Comparison of ENCODE assay signal across 14 cellular contexts in the genomic region with DNA sequence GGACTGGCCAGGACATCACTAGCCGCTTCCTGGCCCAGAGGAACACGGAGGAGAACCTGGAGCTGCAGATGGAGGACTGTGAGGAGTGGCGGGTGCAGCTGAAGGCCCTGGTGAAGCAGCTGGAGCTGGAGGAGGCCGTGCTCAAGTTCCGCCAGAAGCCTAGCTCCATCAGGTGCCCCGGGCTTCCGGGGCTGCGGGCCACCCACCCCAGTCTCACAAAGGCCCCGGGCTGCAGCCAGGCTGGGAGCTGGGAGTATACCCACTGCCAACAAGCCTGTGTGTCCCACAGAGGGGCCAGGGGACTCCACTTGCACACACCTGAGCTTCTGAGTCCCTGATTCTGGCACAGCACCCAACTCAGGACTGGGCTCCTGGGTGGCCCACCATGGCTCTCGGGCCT. TPM values are rescaled to one million over a fixed set of nuclear protein-coding genes. Genes with fewer than 3 reads are reported as not detected.
A peak's percentile ranks its signal among the peaks of the same experiment; 100 is the strongest.
DNase-seq lines count a peak whose midpoint lies in the region; ATAC-seq, FAIRE-seq and TF ChIP-seq lines count a peak whose summit lies in the region.
"Had no signal": no experiment of that assay in that cellular context is flagged by ENCODE, and none has a peak within 500 bp of the region (broad histone marks: within the 10 kb centered on the region; RNA-seq: fewer than 3 reads in every experiment).

No MANE protein-coding gene starts in this region.

- CTCF ChIA-PET in CD8-positive, alpha-beta memory T cell (lab: Charles Lee) = interaction anchor here (1.1 to 4.1 kb wide), 7 partner anchors 14 to 383 kb away, joined by 3 to 14 read pairs (median 5); a partner anchor contains a TSS
- CTCF ChIA-PET in K562 (lab: Yijun Ruan, JAX; ENCODE audit: low intra/inter-chr PET ratio) = no interaction called here

- H3K4me1 Mint-ChIP-seq in CD8-positive, alpha-beta memory T cell = peaks cover 27 to 46% (median 30%) of the 10 kb centered on the region in 3 donors
- H3K4me1 Mint-ChIP-seq in IgD-negative memory B cell (peaks cover 8 to 28% (median 22%) of the 10 kb centered on the region in 3 donors), neural progenitor cell (peaks cover 40% of the 10 kb centered on the region)

- H3K4me2 ChIP-seq in K562 (ENCODE audit: insufficient read depth, low read length) (0 out of 2 replicates have a peak overlapping the region, but pooled peaks have one; percentile 94), neural progenitor cell (no peak overlapping the region)

- FAIRE-seq in K562 (lab: Jason Lieb, UNC) = no peak

- H3K36me3 ChIP-seq in CD8-positive, alpha-beta memory T cell (ENCODE audit: insufficient read depth, low read length) = no peaks in the 10 kb centered on the region
- H3K36me3 ChIP-seq in K562 (ENCODE audit: control insufficient read depth, insufficient read depth, low read length) = peaks cover 28% of the 10 kb centered on the region
- peaks cover 3% of the 10 kb centered on the region for H3K36me3 ChIP-seq in neural progenitor cell

- TF ChIP-seq POLR2A in K562 (conservative IDR thresholded peaks at IDR 0.05) = no peak

- H3K27ac ChIP-seq in CD8-positive, alpha-beta memory T cell (ENCODE audit: low read depth, low read length) = no peak overlapping the region
- H3K27ac ChIP-seq in K562 (ENCODE audit: extremely low read depth, low read depth, low read length) (no peak overlapping the region), neural progenitor cell (no peak overlapping the region)
- H3K27ac ChIP-seq: testis had no signal

- POLR2A ChIA-PET in CD8-positive, alpha-beta memory T cell (lab: Charles Lee) = interaction anchor here (0.7 to 1.1 kb wide), 2 partner anchors 10 to 14 kb away, joined by 3 read pairs; no protein-coding TSS in a partner anchor
- POLR2A ChIA-PET in K562 (lab: Yijun Ruan, JAX) = interaction anchor here (0.6 to 3.6 kb wide), 5 partner anchors 13 to 435 kb away, joined by 3 to 14 read pairs (median 3); a partner anchor contains a TSS

- peaks cover 11% of the 10 kb centered on the region for H3F3A ChIP-seq in neural progenitor cell (ENCODE audit: low read depth)

- peaks cover 0 to 24% (median 3%) of the 10 kb centered on the region in 3 donors for H3K36me3 Mint-ChIP-seq in CD8-positive, alpha-beta memory T cell
- peaks cover 1% of the 10 kb centered on the region for H3K36me3 Mint-ChIP-seq in IgD-negative memory B cell
- peaks cover 15% of the 10 kb centered on the region for H3K36me3 Mint-ChIP-seq in neural progenitor cell

- TF ChIP-seq CTCF in K562 (IDR thresholded peaks at IDR 0.05 in 2 of 3, conservative IDR thresholded peaks at IDR 0.05 in 1 of 3; ENCODE audit: insufficient read depth in 2 of 3, low read depth in 1 of 3, low read length in 3 of 3) (no peak), neural progenitor cell (IDR thresholded peaks at IDR 0.05) (no peak)

- no peaks in the 10 kb centered on the region for H3K9me3 Mint-ChIP-seq in CD8-positive, alpha-beta memory T cell
- H3K9me3 Mint-ChIP-seq in IgD-negative memory B cell (no peaks in the 10 kb centered on the region), neural progenitor cell (peaks cover 2% of the 10 kb centered on the region)

- no peak for TF ChIP-seq RAD21 in K562 (CRISPR knock-in tag; conservative IDR thresholded peaks at IDR 0.05 in 1 of 2, IDR thresholded peaks at IDR 0.05 in 1 of 2)

- peak overlapping the region in 1 of 8 donors; percentile 94 for H3K27ac Mint-ChIP-seq in CD8-positive, alpha-beta memory T cell
- H3K27ac Mint-ChIP-seq in IgD-negative memory B cell = peak overlapping the region in 2 of 3 donors; percentile 95 to 98
- H3K27ac Mint-ChIP-seq in neural progenitor cell = no peak overlapping the region

- H3K79me2 ChIP-seq in K562 (ENCODE audit: control insufficient read depth, insufficient read depth, low read length) (peaks cover 48% of the 10 kb centered on the region), neural progenitor cell (ENCODE audit: low read depth) (peaks cover 32% of the 10 kb centered on the region)

- no peak for DNase-seq in CD8-positive, alpha-beta memory T cell
- DNase-seq in K562 (ENCODE audit: extremely low read depth in 1 of 4, low spot score in 3 of 4) (no peak), neural progenitor cell (ENCODE audit: low spot score) (no peak), COLO668 (lab: John Stamatoyannopoulos, UW; ENCODE audit: unreplicated experiment) (no peak), HuH-7 (ENCODE audit: low spot score) (no peak)
- DNase-seq: activated CD4-positive, alpha-beta T cell treated with anti-CD3 and anti-CD28 coated beads for 48 hours; DMS79 treated with DMSO at 0.1 percent for 48 hours; NCI-H2029 treated with DMSO at 0.1 percent for 48 hours; stimulated activated CD4-positive, alpha-beta T cell treated with anti-CD3 and anti-CD28 coated beads, Interleukin-2, amount 100 ng/mL, for 48 hours; testis had no signal

- no peaks in the 10 kb centered on the region for H3K9me1 ChIP-seq in K562 (ENCODE audit: control insufficient read depth, insufficient read depth, low read length)

- 92% methylated on average over 8 of the region's 10 CpGs for WGBS in K562 (ENCODE audit: insufficient coverage, low coverage, missing lambda C conversion rate)

- no peaks in the 10 kb centered on the region for H4K20me1 ChIP-seq in K562 (replicated peaks; ENCODE audit: control insufficient read depth, insufficient read depth, low read length)
- peaks cover 27% of the 10 kb centered on the region for H4K20me1 ChIP-seq in neural progenitor cell (ENCODE audit: low read depth)

- no peaks in the 10 kb centered on the region for H3K9me3 ChIP-seq in CD8-positive, alpha-beta memory T cell (ENCODE audit: low read length)
- H3K9me3 ChIP-seq in K562 (replicated peaks; ENCODE audit: control insufficient read depth, insufficient read depth, low read depth, low read length) = no peaks in the 10 kb centered on the region
- H3K9me3 ChIP-seq in neural progenitor cell (ENCODE audit: low read depth) = no peaks in the 10 kb centered on the region
- H3K9me3 ChIP-seq: testis had no signal

- no peak overlapping the region for H3K4me3 ChIP-seq in CD8-positive, alpha-beta memory T cell (ENCODE audit: low read length)
- no peak overlapping the region; the same call in 1 of the 2 replicates for H3K4me3 ChIP-seq in K562
- no peak overlapping the region for H3K4me3 ChIP-seq in neural progenitor cell

- ATAC-seq in K562 = no peak
- no peak for ATAC-seq in GM19463 (IDR thresholded peaks at IDR 0.05; ENCODE audit: unreplicated experiment)

- no peaks in the 10 kb centered on the region for H3K27me3 ChIP-seq in CD8-positive, alpha-beta memory T cell (ENCODE audit: insufficient read depth, low read length, poor library complexity, severe bottlenecking)
- H3K27me3 ChIP-seq in K562 (ENCODE audit: control insufficient read depth in 2 of 2, insufficient read depth in 2 of 2, low read length in 2 of 2) (no peaks in the 10 kb centered on the region), neural progenitor cell (peaks cover 5% of the 10 kb centered on the region)
- H3K27me3 ChIP-seq: testis had no signal

- intact Hi-C loops in K562 (cut with micrococcal nuclease) = no loop called here

- peaks cover 0 to 1% of the 10 kb centered on the region in 2 donors for H3K27me3 Mint-ChIP-seq in CD8-positive, alpha-beta memory T cell
- H3K27me3 Mint-ChIP-seq in IgD-negative memory B cell (peaks cover 3% of the 10 kb centered on the region), neural progenitor cell (ENCODE audit: insufficient read depth, low read depth) (peaks cover 16% of the 10 kb centered on the region)

- in situ Hi-C loops in K562 (cut with MboI) = no loop called here

- TF ChIP-seq EP300 in K562 (IDR thresholded peaks at IDR 0.05; ENCODE audit: low read length) = no peak

- H3K9ac ChIP-seq in K562 (ENCODE audit: insufficient read depth in 1 of 2, low read depth in 2 of 2, low read length in 2 of 2) = peak overlapping the region; percentile 77 to 99; a peak in 3 of 4 replicates
- no peak overlapping the region for H3K9ac ChIP-seq in neural progenitor cell

- peaks cover 29% of the 10 kb centered on the region for H3K4me1 ChIP-seq in CD8-positive, alpha-beta memory T cell (ENCODE audit: insufficient read depth, low read length)
- H3K4me1 ChIP-seq in K562 (replicated peaks in 1 of 2; ENCODE audit: control insufficient read depth in 2 of 2, insufficient read depth in 2 of 2, low read length in 2 of 2) (peaks cover 25 to 65% of the 10 kb centered on the region in 2 experiments), neural progenitor cell (peaks cover 29% of the 10 kb centered on the region)

- H2AFZ ChIP-seq in K562 (ENCODE audit: low read depth, low read length) = no peak overlapping the region
- H2AFZ ChIP-seq in neural progenitor cell (replicated peaks) = no peak overlapping the region

- H3K4me3 Mint-ChIP-seq in CD8-positive, alpha-beta memory T cell = peak overlapping the region; percentile 26 to 91 (median 88)
- peak overlapping the region; percentile 64 to 89 (median 76) for H3K4me3 Mint-ChIP-seq in IgD-negative memory B cell
- H3K4me3 Mint-ChIP-seq in neural progenitor cell = peak overlapping the region; percentile 91

- no TSS peak for BruUV-seq in K562 (replicated peaks; lab: Mats Ljungman, UMichigan)

RNA-seq across cellular contexts. Expression of a gene that starts 1.7 kb away (rescaled TPM):
- 100 to 1,000 TPM in 1 of 2 experiments, 10 to 100 TPM in 1; 98.2 to 106 TPM for total RNA-seq in CD8-positive, alpha-beta memory T cell
- 20.9 TPM for polyA plus RNA-seq in CD8-positive, alpha-beta memory T cell
- polyA plus RNA-seq in IgD-negative memory B cell = 19.7 TPM
- total RNA-seq in K562 (2011; cell fraction: chromatin; rRNA removed; ENCODE audit: low replicate concordance) = 250 and 572 TPM in 2 replicates
- total RNA-seq in K562 (2011; cell fraction: nucleolus; rRNA removed) = 321 and 330 TPM in 2 replicates
- total RNA-seq in K562 (2011; cell fraction: nucleoplasm; rRNA removed) = 231 and 237 TPM in 2 replicates
- total RNA-seq in K562 (2014; rRNA removed) = 141 and 154 TPM in 2 replicates
- total RNA-seq in K562 (2014; rRNA removed; fragmentation: Illumina TruSeq; extraction: Trizol) = 34.2 and 44.6 TPM in 2 replicates
- 84.5 and 85.0 TPM in 2 replicates for total RNA-seq in K562 (2015; rRNA removed; fragmentation: Illumina TruSeq; extraction: Trizol)
- 165 and 181 TPM in 2 replicates for total RNA-seq in K562 (2021)
- polyA plus RNA-seq in K562 (2011; rRNA removed) = 109 and 142 TPM in 2 replicates
- polyA plus RNA-seq in K562 (2011; cell fraction: cytosol; rRNA removed) = 89.0 and 119 TPM in 2 replicates
- 341 and 396 TPM in 2 replicates for polyA plus RNA-seq in K562 (2011; cell fraction: nucleus; rRNA removed)
- polyA plus RNA-seq in K562 (2012) = 134 and 138 TPM in 2 replicates
- 68.9 and 82.6 TPM in 2 replicates for polyA plus RNA-seq in K562 (2014; fragmentation: Illumina TruSeq; extraction: Trizol)
- polyA plus RNA-seq in K562 (2014; fragmentation: Nextera tagmentation; extraction: Ambion mirVana) = 1 to 10 TPM; 5.6 to 6.4 TPM
- 121 and 124 TPM in 2 replicates for polyA plus RNA-seq in K562 (2014; rRNA removed)
- polyA minus RNA-seq in K562 (2011; rRNA and poly(A)+ RNA removed) = 64.4 and 75.7 TPM in 2 replicates
- polyA minus RNA-seq in K562 (2011; cell fraction: cytosol; rRNA and poly(A)+ RNA removed) = 71.6 and 75.2 TPM in 2 replicates
- 89.1 and 116 TPM in 2 replicates for polyA minus RNA-seq in K562 (2011; cell fraction: nucleus; rRNA and poly(A)+ RNA removed)
- total RNA-seq in neural progenitor cell (ENCODE audit: low replicate concordance) = 71.2 and 148 TPM in 2 replicates

RNA-seq across cellular contexts. Expression of a gene that starts 9.9 kb away (rescaled TPM):
- under 1 TPM in 1 of 2 experiments, not detected in 1; 0.73 TPM for total RNA-seq in CD8-positive, alpha-beta memory T cell
- 0.26 TPM for polyA plus RNA-seq in CD8-positive, alpha-beta memory T cell
- polyA plus RNA-seq in IgD-negative memory B cell (0.78 TPM), K562 (2011; rRNA removed) (0.60 and 0.65 TPM in 2 replicates), K562 (2014; fragmentation: Illumina TruSeq; extraction: Trizol) (0.12 and 0.33 TPM in 2 replicates), K562 (2014; fragmentation: Nextera tagmentation; extraction: Ambion mirVana) (not detected), K562 (2014; rRNA removed) (0.21 and 1.7 TPM in 2 replicates)
- 2.0 and 6.7 TPM in 2 replicates for total RNA-seq in K562 (2011; cell fraction: chromatin; rRNA removed; ENCODE audit: low replicate concordance)
- total RNA-seq in K562 (2011; cell fraction: nucleolus; rRNA removed) = 1.2 and 2.7 TPM in 2 replicates
- 1.7 and 3.0 TPM in 2 replicates for total RNA-seq in K562 (2011; cell fraction: nucleoplasm; rRNA removed)
- total RNA-seq in K562 (2014; rRNA removed) (0.12 TPM in 1 of 2 replicates, not detected in the other), K562 (2014; rRNA removed; fragmentation: Illumina TruSeq; extraction: Trizol) (not detected in 2 replicates), K562 (2015; rRNA removed; fragmentation: Illumina TruSeq; extraction: Trizol) (0.19 and 0.22 TPM in 2 replicates), K562 (2021) (0.29 and 0.54 TPM in 2 replicates), neural progenitor cell (ENCODE audit: low replicate concordance) (0.84 and 2.1 TPM in 2 replicates)
- 0.27 and 0.30 TPM in 2 replicates for polyA plus RNA-seq in K562 (2011; cell fraction: cytosol; rRNA removed)
- polyA plus RNA-seq in K562 (2011; cell fraction: nucleus; rRNA removed) = 8.9 and 13.6 TPM in 2 replicates
- polyA plus RNA-seq in K562 (2012) = 0.96 and 3.6 TPM in 2 replicates
- not detected in 2 replicates for polyA minus RNA-seq in K562 (2011; rRNA and poly(A)+ RNA removed)
- not detected in 2 replicates for polyA minus RNA-seq in K562 (2011; cell fraction: cytosol; rRNA and poly(A)+ RNA removed)
- 1.1 and 1.6 TPM in 2 replicates for polyA minus RNA-seq in K562 (2011; cell fraction: nucleus; rRNA and poly(A)+ RNA removed)
- total RNA-seq: RPMI7951 had no signal

RNA-seq across cellular contexts. Expression of a gene that starts 14.9 kb away (rescaled TPM):
- 10 to 100 TPM; 50.1 to 50.6 TPM for total RNA-seq in CD8-positive, alpha-beta memory T cell
- 37.8 TPM for polyA plus RNA-seq in CD8-positive, alpha-beta memory T cell
- polyA plus RNA-seq in IgD-negative memory B cell (45.9 TPM), K562 (2011; rRNA removed) (74.8 and 80.1 TPM in 2 replicates), K562 (2014; fragmentation: Illumina TruSeq; extraction: Trizol) (110 and 112 TPM in 2 replicates), K562 (2014; fragmentation: Nextera tagmentation; extraction: Ambion mirVana) (10 to 100 TPM; 21.5 to 35.8 TPM), K562 (2014; rRNA removed) (123 and 134 TPM in 2 replicates)
- 14.3 and 58.8 TPM in 2 replicates for total RNA-seq in K562 (2011; cell fraction: chromatin; rRNA removed; ENCODE audit: low replicate concordance)
- total RNA-seq in K562 (2011; cell fraction: nucleolus; rRNA removed) = 81.7 and 85.9 TPM in 2 replicates
- 50.0 and 50.2 TPM in 2 replicates for total RNA-seq in K562 (2011; cell fraction: nucleoplasm; rRNA removed)
- total RNA-seq in K562 (2014; rRNA removed) (113 and 143 TPM in 2 replicates), K562 (2014; rRNA removed; fragmentation: Illumina TruSeq; extraction: Trizol) (36.2 and 53.6 TPM in 2 replicates), K562 (2015; rRNA removed; fragmentation: Illumina TruSeq; extraction: Trizol) (68.9 and 69.5 TPM in 2 replicates), K562 (2021) (78.7 and 94.7 TPM in 2 replicates), neural progenitor cell (ENCODE audit: low replicate concordance) (19.9 and 46.8 TPM in 2 replicates)
- polyA plus RNA-seq in K562 (2011; cell fraction: cytosol; rRNA removed) = 132 and 164 TPM in 2 replicates
- 87.8 and 100 TPM in 2 replicates for polyA plus RNA-seq in K562 (2011; cell fraction: nucleus; rRNA removed)
- 76.7 and 87.0 TPM in 2 replicates for polyA plus RNA-seq in K562 (2012)
- 10.4 and 13.4 TPM in 2 replicates for polyA minus RNA-seq in K562 (2011; rRNA and poly(A)+ RNA removed)
- 13.7 and 16.5 TPM in 2 replicates for polyA minus RNA-seq in K562 (2011; cell fraction: cytosol; rRNA and poly(A)+ RNA removed)
- polyA minus RNA-seq in K562 (2011; cell fraction: nucleus; rRNA and poly(A)+ RNA removed) = 31.6 and 42.7 TPM in 2 replicates

RNA-seq across cellular contexts. Expression of a gene that starts 36.2 kb away (rescaled TPM):
- total RNA-seq in CD8-positive, alpha-beta memory T cell = 1 to 10 TPM; 3.2 TPM
- 0.39 TPM for polyA plus RNA-seq in CD8-positive, alpha-beta memory T cell
- polyA plus RNA-seq in IgD-negative memory B cell (0.10 TPM), K562 (2011; rRNA removed) (0.46 and 1.1 TPM in 2 replicates), K562 (2014; fragmentation: Illumina TruSeq; extraction: Trizol) (0.06 and 0.54 TPM in 2 replicates), K562 (2014; fragmentation: Nextera tagmentation; extraction: Ambion mirVana) (under 1 TPM in 1 of 2 experiments, not detected in 1; 0.01 TPM), K562 (2014; rRNA removed) (2.2 and 3.7 TPM in 2 replicates)
- 3.5 and 12.8 TPM in 2 replicates for total RNA-seq in K562 (2011; cell fraction: chromatin; rRNA removed; ENCODE audit: low replicate concordance)
- 13.2 and 13.6 TPM in 2 replicates for total RNA-seq in K562 (2011; cell fraction: nucleolus; rRNA removed)
- 7.8 and 10.9 TPM in 2 replicates for total RNA-seq in K562 (2011; cell fraction: nucleoplasm; rRNA removed)
- total RNA-seq in K562 (2014; rRNA removed) (2.0 and 2.8 TPM in 2 replicates), K562 (2014; rRNA removed; fragmentation: Illumina TruSeq; extraction: Trizol) (0.07 TPM in 1 of 2 replicates, not detected in the other), K562 (2015; rRNA removed; fragmentation: Illumina TruSeq; extraction: Trizol) (0.83 and 0.94 TPM in 2 replicates), K562 (2021) (3.2 TPM in 2 replicates), neural progenitor cell (ENCODE audit: low replicate concordance) (0.77 TPM in 1 of 2 replicates, not detected in the other)
- polyA plus RNA-seq in K562 (2011; cell fraction: cytosol; rRNA removed) = 0.49 and 1.00 TPM in 2 replicates
- polyA plus RNA-seq in K562 (2011; cell fraction: nucleus; rRNA removed) = 11.7 and 16.6 TPM in 2 replicates
- 2.1 and 4.3 TPM in 2 replicates for polyA plus RNA-seq in K562 (2012)
- polyA minus RNA-seq in K562 (2011; rRNA and poly(A)+ RNA removed) = 0.11 and 0.12 TPM in 2 replicates
- polyA minus RNA-seq in K562 (2011; cell fraction: cytosol; rRNA and poly(A)+ RNA removed) = 0.86 and 1.3 TPM in 2 replicates
- polyA minus RNA-seq in K562 (2011; cell fraction: nucleus; rRNA and poly(A)+ RNA removed) = 2.6 and 3.0 TPM in 2 replicates

RNA-seq across cellular contexts. Expression of a gene that starts 41.7 kb away (rescaled TPM):
- not detected for total RNA-seq in CD8-positive, alpha-beta memory T cell
- not detected for polyA plus RNA-seq in CD8-positive, alpha-beta memory T cell
- polyA plus RNA-seq in IgD-negative memory B cell = not detected
- 0.37 TPM in 1 of 2 replicates, not detected in the other for total RNA-seq in K562 (2011; cell fraction: chromatin; rRNA removed; ENCODE audit: low replicate concordance)
- total RNA-seq in K562 (2011; cell fraction: nucleolus; rRNA removed) = 0.13 and 0.33 TPM in 2 replicates
- 0.22 and 0.38 TPM in 2 replicates for total RNA-seq in K562 (2011; cell fraction: nucleoplasm; rRNA removed)
- not detected in 2 replicates for total RNA-seq in K562 (2014; rRNA removed)
- not detected in 2 replicates for total RNA-seq in K562 (2014; rRNA removed; fragmentation: Illumina TruSeq; extraction: Trizol)
- not detected in 2 replicates for total RNA-seq in K562 (2015; rRNA removed; fragmentation: Illumina TruSeq; extraction: Trizol)
- total RNA-seq in K562 (2021) = not detected in 2 replicates
- polyA plus RNA-seq in K562 (2011; rRNA removed) = 0.11 TPM in 1 of 2 replicates, not detected in the other
- 0.15 and 0.18 TPM in 2 replicates for polyA plus RNA-seq in K562 (2011; cell fraction: cytosol; rRNA removed)
- polyA plus RNA-seq in K562 (2011; cell fraction: nucleus; rRNA removed) = 0.30 and 0.37 TPM in 2 replicates
- polyA plus RNA-seq in K562 (2012) = 0.24 TPM in 1 of 2 replicates, not detected in the other
- not detected in 2 replicates for polyA plus RNA-seq in K562 (2014; fragmentation: Illumina TruSeq; extraction: Trizol)
- polyA plus RNA-seq in K562 (2014; fragmentation: Nextera tagmentation; extraction: Ambion mirVana) = not detected
- polyA plus RNA-seq in K562 (2014; rRNA removed) = 0.13 and 0.66 TPM in 2 replicates
- polyA minus RNA-seq in K562 (2011; rRNA and poly(A)+ RNA removed) = not detected in 2 replicates
- polyA minus RNA-seq in K562 (2011; cell fraction: cytosol; rRNA and poly(A)+ RNA removed) = not detected in 2 replicates
- 0.11 TPM in 1 of 2 replicates, not detected in the other for polyA minus RNA-seq in K562 (2011; cell fraction: nucleus; rRNA and poly(A)+ RNA removed)
- not detected in 2 replicates for total RNA-seq in neural progenitor cell (ENCODE audit: low replicate concordance)
- total RNA-seq: epithelial cell of proximal tubule, RPMI7951 had no signal
